In the genomic region with DNA sequence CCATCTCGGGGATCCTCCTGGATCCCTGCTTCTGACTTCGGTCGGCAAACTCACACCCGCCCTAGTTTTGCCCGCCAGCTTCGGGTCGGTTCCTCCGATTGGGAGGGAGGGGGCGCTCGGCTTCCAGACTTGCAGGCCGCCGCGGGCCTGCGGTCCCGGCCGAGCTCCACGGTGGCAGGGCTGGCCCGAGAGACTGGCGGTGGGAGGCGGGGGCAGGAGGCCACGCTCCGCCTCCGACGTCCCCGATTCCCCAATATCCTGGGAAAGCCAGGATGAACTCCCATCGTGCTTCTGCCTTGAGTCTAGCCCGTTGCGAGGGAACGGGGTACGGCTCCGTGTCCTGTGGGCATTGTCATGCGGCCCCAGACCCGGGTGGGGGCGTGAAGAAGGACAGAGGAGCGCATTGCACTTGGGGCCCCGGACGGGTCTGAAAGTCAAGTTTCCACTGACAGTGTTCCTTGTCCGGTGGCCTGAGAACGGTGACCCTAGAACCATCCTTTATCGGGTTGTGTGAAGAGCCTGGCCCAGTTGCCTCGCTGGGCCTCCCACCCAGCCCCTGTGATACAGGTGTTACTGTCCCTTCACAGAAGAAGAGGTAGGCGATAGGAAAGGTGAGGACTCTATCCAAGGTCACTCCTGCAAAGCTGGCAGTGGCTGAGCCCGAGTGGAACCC, we compare ENCODE assay signal across 8 cellular contexts. TPM values are rescaled to one million over a fixed set of nuclear protein-coding genes. Genes with fewer than 3 reads are reported as not detected.
DNase-seq lines count a peak whose midpoint lies in the region; ATAC-seq and TF ChIP-seq lines count a peak whose summit lies in the region.

No MANE protein-coding gene starts in this region.

- DNase-seq in DMS114 treated with DMSO at 0.1 percent for 48 hours (lab: John Stamatoyannopoulos, UW; ENCODE audit: unreplicated experiment) = peak; percentile 20
- peak; percentile 61 for DNase-seq in HFFc6
- peak; percentile 60 for DNase-seq in NCI-H748 treated with DMSO at 0.1 percent for 48 hours (lab: John Stamatoyannopoulos, UW)
- DNase-seq in activated T-cell treated with anti-CD3 and anti-CD28 coated beads, Interleukin-2, amount 50 U/mL, for 72 hours = peak; percentile 76 to 78
- peak; percentile 62 for DNase-seq in fibroblast of mammary gland (ENCODE audit: low read depth)
- peak in 8 of 9 donors; percentile 37 to 66 (median 48) for DNase-seq in naive thymus-derived CD4-positive, alpha-beta T cell

- TF ChIP-seq CTCF in HFFc6 (IDR thresholded peaks at IDR 0.05) (peak; percentile 90), fibroblast of mammary gland (conservative IDR thresholded peaks at IDR 0.05; ENCODE audit: control insufficient read depth, insufficient read depth, low read depth, low read length) (peak; percentile 56)

- no peaks in the 10 kb centered on the region for H3K36me3 ChIP-seq in naive thymus-derived CD4-positive, alpha-beta T cell (ENCODE audit: control insufficient read depth in 2 of 3, insufficient read depth in 3 of 3, low read length in 3 of 3)

- peak overlapping the region; percentile 34; the same call in 1 of the 2 replicates for H3K4me3 Mint-ChIP-seq in HFFc6
- H3K4me3 Mint-ChIP-seq in activated T-cell treated with anti-CD3 and anti-CD28 coated beads, Interleukin-2, amount 50 U/mL, for 72 hours = peak overlapping the region; percentile 44 to 56
- H3K4me3 Mint-ChIP-seq in naive thymus-derived CD4-positive, alpha-beta T cell = peak overlapping the region; percentile 45 to 79 (median 69)
- H3K4me3 Mint-ChIP-seq in stimulated activated memory B cell treated with anti-CD40 and anti-IgM and Interleukin-4, amounts not matched to agents 10 μg/mL and 1 μg/mL and 100 μg/mL, for 72 hours = peak overlapping the region; percentile 50

- H3K9me3 ChIP-seq in naive thymus-derived CD4-positive, alpha-beta T cell (ENCODE audit: control insufficient read depth in 2 of 3, low read length in 3 of 3) = no peaks in the 10 kb centered on the region

- no peaks in the 10 kb centered on the region for H3K36me3 Mint-ChIP-seq in HFFc6 (ENCODE audit: low read depth)
- H3K36me3 Mint-ChIP-seq in activated T-cell treated with anti-CD3 and anti-CD28 coated beads, Interleukin-2, amount 50 U/mL, for 72 hours (ENCODE audit: insufficient read depth in 2 of 2) = peaks cover 0 to 3% of the 10 kb centered on the region in 2 donors
- no peaks in the 10 kb centered on the region for H3K36me3 Mint-ChIP-seq in naive thymus-derived CD4-positive, alpha-beta T cell
- H3K36me3 Mint-ChIP-seq in stimulated activated memory B cell treated with anti-CD40 and anti-IgM and Interleukin-4, amounts not matched to agents 10 μg/mL and 1 μg/mL and 100 μg/mL, for 72 hours = no peaks in the 10 kb centered on the region

- intact Hi-C loops in naive thymus-derived CD4-positive, alpha-beta T cell (cut with micrococcal nuclease) = loop anchor here (1.0 to 10.0 kb wide), 7 partner anchors 93 to 337 kb away; a partner anchor contains a TSS

- peaks cover 35% of the 10 kb centered on the region for H3K27me3 Mint-ChIP-seq in HFFc6 (ENCODE audit: insufficient read depth)
- peaks cover 49% of the 10 kb centered on the region for H3K27me3 Mint-ChIP-seq in activated T-cell treated with anti-CD3 and anti-CD28 coated beads, Interleukin-2, amount 50 U/mL, for 72 hours (ENCODE audit: low read depth)
- H3K27me3 Mint-ChIP-seq in naive thymus-derived CD4-positive, alpha-beta T cell = peaks cover 41 to 72% (median 51%) of the 10 kb centered on the region in 5 donors
- peaks cover 67% of the 10 kb centered on the region for H3K27me3 Mint-ChIP-seq in stimulated activated memory B cell treated with anti-CD40 and anti-IgM and Interleukin-4, amounts not matched to agents 10 μg/mL and 1 μg/mL and 100 μg/mL, for 72 hours

- no peaks in the 10 kb centered on the region for H3K9me3 Mint-ChIP-seq in HFFc6
- H3K9me3 Mint-ChIP-seq in activated T-cell treated with anti-CD3 and anti-CD28 coated beads, Interleukin-2, amount 50 U/mL, for 72 hours = no peaks in the 10 kb centered on the region
- peaks cover 0 to 2% (median 0%) of the 10 kb centered on the region in 11 donors for H3K9me3 Mint-ChIP-seq in naive thymus-derived CD4-positive, alpha-beta T cell
- no peaks in the 10 kb centered on the region for H3K9me3 Mint-ChIP-seq in stimulated activated memory B cell treated with anti-CD40 and anti-IgM and Interleukin-4, amounts not matched to agents 10 μg/mL and 1 μg/mL and 100 μg/mL, for 72 hours

- peak; percentile 60 to 68 for ATAC-seq in activated T-cell treated with anti-CD3 and anti-CD28 coated beads, Interleukin-2, amount 50 U/mL, for 72 hours (replicated peaks in 1 of 2)
- peak; percentile 64 for ATAC-seq in naive thymus-derived CD4-positive, alpha-beta T cell
- ATAC-seq in stimulated activated memory B cell treated with anti-CD40 and anti-IgM and Interleukin-4, amounts not matched to agents 10 μg/mL and 1 μg/mL and 100 μg/mL, for 72 hours = peak; percentile 60
- ATAC-seq in GM19324 (IDR thresholded peaks at IDR 0.05; ENCODE audit: low FRiP score, unreplicated experiment) = no peak

- H3K27ac ChIP-seq in naive thymus-derived CD4-positive, alpha-beta T cell (ENCODE audit: low read depth, low read length) = no peak overlapping the region

- CTCF ChIA-PET in naive thymus-derived CD4-positive, alpha-beta T cell (lab: Charles Lee) = no interaction called here

- POLR2A ChIA-PET in naive thymus-derived CD4-positive, alpha-beta T cell (lab: Charles Lee) = no interaction called here

- H3K27me3 ChIP-seq in naive thymus-derived CD4-positive, alpha-beta T cell (ENCODE audit: control insufficient read depth in 2 of 2, insufficient read depth in 2 of 2, low read length in 2 of 2) = peaks cover 5 to 40% of the 10 kb centered on the region in 2 donors

- H3K27ac Mint-ChIP-seq in HFFc6 = no peak overlapping the region
- no peak overlapping the region for H3K27ac Mint-ChIP-seq in activated T-cell treated with anti-CD3 and anti-CD28 coated beads, Interleukin-2, amount 50 U/mL, for 72 hours
- no peak overlapping the region for H3K27ac Mint-ChIP-seq in naive thymus-derived CD4-positive, alpha-beta T cell
- no peak overlapping the region for H3K27ac Mint-ChIP-seq in stimulated activated memory B cell treated with anti-CD40 and anti-IgM and Interleukin-4, amounts not matched to agents 10 μg/mL and 1 μg/mL and 100 μg/mL, for 72 hours

- no peak overlapping the region for H3K4me3 ChIP-seq in fibroblast of mammary gland (ENCODE audit: control insufficient read depth, low read depth, low read length)
- H3K4me3 ChIP-seq in naive thymus-derived CD4-positive, alpha-beta T cell (ENCODE audit: low read length) = peak overlapping the region; percentile 13

- H3K4me1 ChIP-seq in naive thymus-derived CD4-positive, alpha-beta T cell (ENCODE audit: control insufficient read depth in 2 of 2, insufficient read depth in 2 of 2, low read length in 2 of 2) = peaks cover 9 to 15% of the 10 kb centered on the region in 2 donors

- H3K4me1 Mint-ChIP-seq in HFFc6 (ENCODE audit: low read depth) = peaks cover 17% of the 10 kb centered on the region
- H3K4me1 Mint-ChIP-seq in activated T-cell treated with anti-CD3 and anti-CD28 coated beads, Interleukin-2, amount 50 U/mL, for 72 hours (ENCODE audit: low read depth) = peaks cover 25% of the 10 kb centered on the region
- peaks cover 9 to 26% (median 22%) of the 10 kb centered on the region in 7 donors for H3K4me1 Mint-ChIP-seq in naive thymus-derived CD4-positive, alpha-beta T cell
- H3K4me1 Mint-ChIP-seq in stimulated activated memory B cell treated with anti-CD40 and anti-IgM and Interleukin-4, amounts not matched to agents 10 μg/mL and 1 μg/mL and 100 μg/mL, for 72 hours = peaks cover 27% of the 10 kb centered on the region

RNA-seq across cellular contexts. Expression of a gene that starts 2.4 kb away (rescaled TPM):
- total RNA-seq in HFFc6 (2021; fragmentation: NEBNext Ultra II Directional; extraction: Animal tissue kit (Norgen Biotek cat#: 25700)) = 1 to 10 TPM in 3 of 6 experiments, under 1 TPM in 3; 0.47 to 1.6 (median 1.1) TPM
- not detected for total RNA-seq in activated T-cell treated with anti-CD3 and anti-CD28 coated beads, Interleukin-2, amount 50 U/mL, for 72 hours
- not detected for total RNA-seq in naive thymus-derived CD4-positive, alpha-beta T cell
- not detected for polyA plus RNA-seq in naive thymus-derived CD4-positive, alpha-beta T cell

Comparison
In these comparisons a context has a peak if more than half of its experiments do, and no peak if none do; other contexts are left out.
1. DNase-seq: peak in every context shown above with its lines; median percentile 77 in activated T-cell treated with anti-CD3 and anti-CD28 coated beads, Interleukin-2, amount 50 U/mL, for 72 hours; 62 in fibroblast of mammary gland; 61 in HFFc6; 60 in NCI-H748 treated with DMSO at 0.1 percent for 48 hours; 48 in naive thymus-derived CD4-positive, alpha-beta T cell; 20 in DMS114 treated with DMSO at 0.1 percent for 48 hours.